Comparison of ENCODE assay signal across 1 cellular context in genomic region chr10:59362184-59362966, GRCh38.
TF ChIP-seq lines count a peak whose summit lies in the region.

Gene FAM13C, minus strand, starts transcription at chr10:59362549. Its CDS starts 89 bp downstream, at chr10:59362460.

TF ChIP-seq in SK-N-SH, 30 proteins besides CTCF, POLR2A, EP300 and RAD21 (continued from another document):
- TF ChIP-seq REST (IDR thresholded peaks at IDR 0.05; ENCODE audit: low read depth, low read length) (0 out of 2 replicates have a peak, but pooled peaks have one; percentile 6), SIN3A (IDR thresholded peaks at IDR 0.05; ENCODE audit: borderline replicate concordance, low read depth, low read length) (0 out of 2 replicates have a peak, but pooled peaks have one; percentile 66), NFIC (IDR thresholded peaks at IDR 0.05; ENCODE audit: borderline replicate concordance) (no peak; the same call in 1 of the 2 replicates), TCF12 (IDR thresholded peaks at IDR 0.05) (no peak), RCOR1 (IDR thresholded peaks at IDR 0.05; ENCODE audit: low read length) (peak; percentile 11; the same call in 1 of the 2 replicates), USF2 (IDR thresholded peaks at IDR 0.05; ENCODE audit: borderline replicate concordance, low read depth, low read length) (no peak), IRF3 (IDR thresholded peaks at IDR 0.05; ENCODE audit: low read depth, low read length) (no peak), TEAD4 (IDR thresholded peaks at IDR 0.05; ENCODE audit: borderline replicate concordance, insufficient read depth) (no peak), POLR2AphosphoS5 (IDR thresholded peaks at IDR 0.05; ENCODE audit: low read depth, low read length) (peak; percentile 71; the same call in 1 of the 2 replicates), JUND (IDR thresholded peaks at IDR 0.05) (no peak)
